Comparison of ENCODE assay signal across 8 cellular contexts in genomic region chr15:41940441-41940857, GRCh38. TPM values are rescaled to one million over a fixed set of nuclear protein-coding genes. Genes with fewer than 3 reads are reported as not detected.
DNase-seq lines count a peak whose midpoint lies in the region; ATAC-seq, FAIRE-seq and TF ChIP-seq lines count a peak whose summit lies in the region.

No MANE protein-coding gene starts in this region.

- H3K4me1 ChIP-seq in cardiac muscle cell (ENCODE audit: low read depth), result peaks cover 32% of the 10 kb centered on the region

- H3K27ac ChIP-seq in cardiac muscle cell, result peak overlapping the region; percentile 38

- H3K9me3 ChIP-seq in cardiac muscle cell (ENCODE audit: low read depth), result no peaks in the 10 kb centered on the region

- peaks cover 7% of the 10 kb centered on the region for H3K36me3 ChIP-seq in cardiac muscle cell

- no peak for TF ChIP-seq CTCF in cardiac muscle cell (IDR thresholded peaks at IDR 0.05; ENCODE audit: low read depth, low read length)

- no peaks in the 10 kb centered on the region for H3K27me3 ChIP-seq in cardiac muscle cell

- FAIRE-seq in urothelium cell line (lab: Jason Lieb, UNC), result peak; percentile 55

- ATAC-seq in Right ventricle myocardium inferior (no peak), GM21515 (IDR thresholded peaks at IDR 0.05; ENCODE audit: unreplicated experiment) (no peak), GM18498 (IDR thresholded peaks at IDR 0.05; ENCODE audit: unreplicated experiment) (no peak)

- H3K4me3 ChIP-seq in cardiac muscle cell, result no peak overlapping the region

- intact Hi-C loops in Right ventricle myocardium inferior (cut with DNase I), result no loop called here

- DNase-seq in cardiac muscle cell (ENCODE audit: low read depth in 1 of 2, low spot score in 1 of 2), result peak in 1 of 2 donors; percentile 65
- no peak for DNase-seq in Right ventricle myocardium inferior (ENCODE audit: missing footprints)
- DNase-seq in activated effector memory CD4-positive, alpha-beta T cell treated with anti-CD3 and anti-CD28 coated beads, Interleukin-2, amount 50 U/mL, for 16 hours, result peak; percentile 81
- DNase-seq in islet precursor cell, result peak; percentile 40
- DNase-seq in urothelium cell line (ENCODE audit: low spot score), result peak; percentile 68
- no peak for DNase-seq in ecto neural progenitor cell (ENCODE audit: low spot score)

RNA-seq across cellular contexts. Expression of gene EHD4, which starts 31.9 kb away (rescaled TPM):
- total RNA-seq in cardiac muscle cell, result 42.8 and 56.4 TPM in 2 replicates
- 47.4 and 70.5 TPM in 2 replicates for polyA plus RNA-seq in cardiac muscle cell
- total RNA-seq in Right ventricle myocardium inferior, result 55.5 TPM

RNA-seq across cellular contexts. Expression of gene SPTBN5, which starts 46.6 kb away (rescaled TPM):
- total RNA-seq in cardiac muscle cell, result 2.1 and 3.0 TPM in 2 replicates
- 0.62 and 0.70 TPM in 2 replicates for polyA plus RNA-seq in cardiac muscle cell
- 3.5 TPM for total RNA-seq in Right ventricle myocardium inferior

Comparison
In these comparisons a context has a peak if more than half of its experiments do, and no peak if none do; other contexts are left out.
1. DNase-seq: peak in activated effector memory CD4-positive, alpha-beta T cell treated with anti-CD3 and anti-CD28 coated beads, Interleukin-2, amount 50 U/mL, for 16 hours (single experiment), islet precursor cell (single experiment) and urothelium cell line (single experiment); none in Right ventricle myocardium inferior (single experiment) and ecto neural progenitor cell (single experiment).